ENCODE assay signal across 15 cellular contexts in genomic region chr11:10655227-10655626, GRCh38. TPM values are rescaled to one million over a fixed set of nuclear protein-coding genes. Genes with fewer than 3 reads are reported as not detected.
DNase-seq lines count a peak whose midpoint lies in the region; ATAC-seq and TF ChIP-seq lines count a peak whose summit lies in the region.
"Had no signal": no experiment of that assay in that cellular context is flagged by ENCODE, and none has a peak within 500 bp of the region (broad histone marks: within the 10 kb centered on the region; RNA-seq: fewer than 3 reads in every experiment).

No MANE protein-coding gene starts in this region.

- WGBS in esophagus, 2 donors = 32% methylated on average over 4 of the region's 4 CpGs

- intact Hi-C loops in gastrocnemius medialis (cut with DNase I; ENCODE audit: low total_unique reads) = loop anchor here (2.0 kb wide), 1 partner anchor 248 kb away; no protein-coding TSS in a partner anchor

- no peak for ATAC-seq in gastrocnemius medialis
- ATAC-seq in foreskin keratinocyte = no peak
- no peak for ATAC-seq in GM18870 (IDR thresholded peaks at IDR 0.05; ENCODE audit: unreplicated experiment)
- no peak for ATAC-seq in GM21526 (IDR thresholded peaks at IDR 0.05; ENCODE audit: low FRiP score, unreplicated experiment)
- no peak for ATAC-seq in stimulated activated effector memory CD8-positive, alpha-beta T cell treated with anti-CD3 and anti-CD28 coated beads, Interleukin-12 subunit alpha, Interleukin-12 subunit beta, amount 100 ng/mL, for 72 hours
- ATAC-seq: naive thymus-derived CD8-positive, alpha-beta T cell had no signal

- H3K4me1 Mint-ChIP-seq in stimulated activated effector memory CD8-positive, alpha-beta T cell treated with anti-CD3 and anti-CD28 coated beads, Interleukin-12 subunit alpha, Interleukin-12 subunit beta, amount 100 ng/mL, for 72 hours = peaks cover 36% of the 10 kb centered on the region

- in situ Hi-C loops in gastrocnemius medialis (cut with MboI; ENCODE audit: low sequenced_read_pairs in 4 of 4) = loop anchor here in 2 of 4 donors (10.0 to 25.0 kb wide), 2 partner anchors 118 to 250 kb away; partner anchors contain the start of gene RNF141 (in 1 of the 2)

- H3K27me3 ChIP-seq in esophagus (ENCODE audit: control insufficient read depth in 1 of 2, insufficient read depth in 2 of 2, low read length in 2 of 2) (no peaks in the 10 kb centered on the region), gastrocnemius medialis (no peaks in the 10 kb centered on the region), foreskin keratinocyte (no peaks in the 10 kb centered on the region)
- H3K27me3 ChIP-seq: cardiac muscle cell had no signal

- H3K27ac Mint-ChIP-seq in stimulated activated effector memory CD8-positive, alpha-beta T cell treated with anti-CD3 and anti-CD28 coated beads, Interleukin-12 subunit alpha, Interleukin-12 subunit beta, amount 100 ng/mL, for 72 hours = no peak overlapping the region

- H3K27ac ChIP-seq in esophagus (ENCODE audit: low read depth in 2 of 2, low read length in 1 of 2) (peak overlapping the region; percentile 85 to 93), gastrocnemius medialis (peak overlapping the region in 3 of 4 donors; percentile 36 to 87 (median 81)), foreskin keratinocyte (no peak overlapping the region)
- H3K27ac ChIP-seq: C4-2B, cardiac muscle cell had no signal

- no peaks in the 10 kb centered on the region for H3K36me3 Mint-ChIP-seq in stimulated activated effector memory CD8-positive, alpha-beta T cell treated with anti-CD3 and anti-CD28 coated beads, Interleukin-12 subunit alpha, Interleukin-12 subunit beta, amount 100 ng/mL, for 72 hours
- H3K36me3 Mint-ChIP-seq: naive thymus-derived CD8-positive, alpha-beta T cell had no signal

- no peak overlapping the region for H3K4me3 Mint-ChIP-seq in stimulated activated effector memory CD8-positive, alpha-beta T cell treated with anti-CD3 and anti-CD28 coated beads, Interleukin-12 subunit alpha, Interleukin-12 subunit beta, amount 100 ng/mL, for 72 hours
- H3K4me3 Mint-ChIP-seq: naive thymus-derived CD8-positive, alpha-beta T cell had no signal

- no peaks in the 10 kb centered on the region for H3K9me3 Mint-ChIP-seq in stimulated activated effector memory CD8-positive, alpha-beta T cell treated with anti-CD3 and anti-CD28 coated beads, Interleukin-12 subunit alpha, Interleukin-12 subunit beta, amount 100 ng/mL, for 72 hours
- H3K9me3 Mint-ChIP-seq: naive thymus-derived CD8-positive, alpha-beta T cell had no signal

- H3K4me3 ChIP-seq in esophagus (ENCODE audit: low read depth in 1 of 2, low read length in 2 of 2) (no peak overlapping the region), gastrocnemius medialis (no peak overlapping the region)
- H3K4me3 ChIP-seq: cardiac muscle cell had no signal

- TF ChIP-seq POLR2A in gastrocnemius medialis (IDR thresholded peaks at IDR 0.05) = no peak

- DNase-seq in CD1c-positive myeloid dendritic cell (ENCODE audit: extremely low spot score) (peak; percentile 41), NOMO-1 treated with dmso at 0.1 percent for 144 hours (lab: John Stamatoyannopoulos, UW; ENCODE audit: unreplicated experiment) (peak; percentile 31), gastrocnemius medialis (no peak), foreskin keratinocyte (no peak)
- DNase-seq in stimulated activated effector memory CD8-positive, alpha-beta T cell treated with anti-CD3 and anti-CD28 coated beads, Interleukin-12 subunit alpha, Interleukin-12 subunit beta, amount 100 ng/mL, for 72 hours (ENCODE audit: low spot score in 2 of 2) = no peak
- DNase-seq: activated CD4-positive, alpha-beta T cell treated with anti-CD3 and anti-CD28 coated beads for 48 hours; GF-D8; naive thymus-derived CD8-positive, alpha-beta T cell; NCI-H1092; NCI-H524 had no signal

- H3K9me3 ChIP-seq in esophagus (ENCODE audit: control insufficient read depth in 2 of 2, insufficient read depth in 1 of 2, low read depth in 1 of 2, low read length in 1 of 2) (no peaks in the 10 kb centered on the region), gastrocnemius medialis (no peaks in the 10 kb centered on the region)

- H3K4me1 ChIP-seq in esophagus (ENCODE audit: control insufficient read depth in 2 of 2, insufficient read depth in 2 of 2, low read length in 1 of 2) = peaks cover 20 to 44% of the 10 kb centered on the region in 2 donors
- peaks cover 27 to 49% of the 10 kb centered on the region in 2 donors for H3K4me1 ChIP-seq in gastrocnemius medialis
- peaks cover 24% of the 10 kb centered on the region for H3K4me1 ChIP-seq in foreskin keratinocyte

- H3K36me3 ChIP-seq in esophagus (ENCODE audit: control insufficient read depth in 2 of 2, insufficient read depth in 2 of 2, low read length in 1 of 2) (no peaks in the 10 kb centered on the region), gastrocnemius medialis (no peaks in the 10 kb centered on the region)
- H3K36me3 ChIP-seq: cardiac muscle cell had no signal

- TF ChIP-seq CTCF in gastrocnemius medialis (IDR thresholded peaks at IDR 0.05 in 4 of 5, conservative IDR thresholded peaks at IDR 0.05 in 1 of 5) (no peak), foreskin keratinocyte (conservative IDR thresholded peaks at IDR 0.05) (no peak)

RNA-seq across cellular contexts. Expression of gene IRAG1, which starts 38.3 kb away (rescaled TPM):
- polyA plus RNA-seq in esophagus (1 to 10 TPM; 5.7 to 8.6 TPM), foreskin keratinocyte (0.02 and 0.06 TPM in 2 replicates)
- total RNA-seq in gastrocnemius medialis (1 to 10 TPM; 1.6 to 7.6 (median 3.6) TPM), foreskin keratinocyte (0.03 and 0.14 TPM in 2 replicates)
- total RNA-seq: naive thymus-derived CD8-positive, alpha-beta T cell had no signal
- polyA plus RNA-seq: naive thymus-derived CD8-positive, alpha-beta T cell had no signal

Comparison
In these comparisons a context has a peak if more than half of its experiments do, and no peak if none do; other contexts are left out.
1. DNase-seq: peak in CD1c-positive myeloid dendritic cell (single experiment) and NOMO-1 treated with dmso at 0.1 percent for 144 hours (single experiment); none in gastrocnemius medialis (0 of 2), foreskin keratinocyte (0 of 2) and stimulated activated effector memory CD8-positive, alpha-beta T cell treated with anti-CD3 and anti-CD28 coated beads, Interleukin-12 subunit alpha, Interleukin-12 subunit beta, amount 100 ng/mL, for 72 hours (0 of 2).